Comparison of ENCODE assay signal across 9 cellular contexts in the genomic region with DNA sequence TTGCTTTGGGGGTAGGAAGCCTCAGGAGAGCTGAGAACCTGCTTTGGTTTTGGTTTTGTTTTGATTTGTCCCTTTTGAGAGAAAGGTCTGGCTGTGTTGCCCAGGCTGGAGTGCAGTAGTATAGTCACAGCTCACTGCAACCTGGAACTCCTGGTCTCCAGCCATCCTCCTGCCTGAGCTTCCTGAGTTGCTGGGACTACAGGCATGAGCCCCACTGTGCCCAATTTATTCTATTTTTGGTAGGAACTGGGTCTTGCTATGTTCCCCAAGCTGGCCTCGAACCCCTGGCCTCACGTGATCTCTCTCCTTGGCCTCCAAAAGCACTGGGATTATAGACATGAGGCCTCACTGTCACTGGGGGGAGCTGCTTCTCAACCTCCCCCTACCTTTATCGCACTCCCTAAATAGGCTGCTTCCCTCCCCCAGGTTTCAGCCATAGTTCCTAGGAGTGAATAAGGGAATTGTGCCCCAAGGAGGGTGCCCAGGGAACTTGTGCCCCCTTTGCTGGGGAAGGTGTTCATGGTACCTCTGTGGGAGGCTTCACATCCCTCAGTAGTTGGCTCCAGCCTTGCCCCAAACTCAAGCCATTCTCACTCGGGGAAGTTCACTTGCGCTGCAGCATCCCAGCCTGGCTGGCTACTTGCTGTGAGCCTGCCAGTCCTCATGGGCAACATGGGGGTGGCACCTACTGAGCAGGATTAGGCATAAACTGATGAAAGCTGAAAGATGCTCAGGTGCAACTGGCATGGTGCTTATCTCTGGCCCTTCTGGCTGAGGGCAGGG. TPM values are rescaled to one million over a fixed set of nuclear protein-coding genes. Genes with fewer than 3 reads are reported as not detected.
DNase-seq lines count a peak whose midpoint lies in the region; FAIRE-seq and TF ChIP-seq lines count a peak whose summit lies in the region.
"Not testable (repeated sequence)": the region's sequence is repeated elsewhere in the genome, so short reads cannot be mapped to it uniquely, and the experiment has no call there.
"Had no signal": no experiment of that assay in that cellular context is flagged by ENCODE, and none has a peak within 500 bp of the region (broad histone marks: within the 10 kb centered on the region; RNA-seq: fewer than 3 reads in every experiment).

No MANE protein-coding gene starts in this region.

- not testable (repeated sequence) for H2AFZ ChIP-seq in keratinocyte (ENCODE audit: control insufficient read depth, low read length)

- peak overlapping the region; percentile 50 for H3K27ac ChIP-seq in RWPE1
- H3K27ac ChIP-seq in keratinocyte (ENCODE audit: control insufficient read depth, insufficient read depth, low read length) = not testable (repeated sequence)

- not testable (repeated sequence) for H3K4me1 Mint-ChIP-seq in progenitor cell of endocrine pancreas (ENCODE audit: low read depth)

- peaks cover 14% of the 10 kb centered on the region for H3K4me1 ChIP-seq in keratinocyte (ENCODE audit: control insufficient read depth, extremely low read depth, insufficient read depth, low read length)

- not testable (repeated sequence) for H3K9me1 ChIP-seq in keratinocyte (ENCODE audit: control insufficient read depth, extremely low read depth, insufficient read depth, low read length)

- not testable (repeated sequence) for TF ChIP-seq CTCF in RWPE1 (conservative IDR thresholded peaks at IDR 0.05; ENCODE audit: low read depth); keratinocyte (optimal IDR thresholded peaks at IDR 0.05 in 1 of 3, IDR thresholded peaks at IDR 0.05 in 1 of 3, conservative IDR thresholded peaks at IDR 0.05 in 1 of 3; ENCODE audit: extremely low read depth in 1 of 3, insufficient read depth in 2 of 3, low read length in 3 of 3); progenitor cell of endocrine pancreas (IDR thresholded peaks at IDR 0.05; ENCODE audit: unreplicated experiment)

- not testable (repeated sequence) for H4K20me1 ChIP-seq in keratinocyte (ENCODE audit: control insufficient read depth, extremely low read depth, insufficient read depth, low read length)

- POLR2A ChIA-PET in RWPE1 (lab: Yijun Ruan, JAX; ENCODE audit: low non-redundant PET) = not testable (repeated sequence)

- not testable (repeated sequence) for H3K4me2 ChIP-seq in keratinocyte (ENCODE audit: control insufficient read depth, extremely low read depth, insufficient read depth, low read depth, low read length)

- not testable (repeated sequence) for H3K36me3 Mint-ChIP-seq in progenitor cell of endocrine pancreas (ENCODE audit: insufficient read depth)

- H3K27me3 ChIP-seq in keratinocyte (ENCODE audit: control insufficient read depth, extremely low read depth, insufficient read depth, low read length) = not testable (repeated sequence)

- dilution Hi-C loops in keratinocyte (cut with MboI; ENCODE audit: extremely low pct_ligation_motif_present, low sequenced_read_pairs) = not testable (repeated sequence)

- not testable (repeated sequence) for H3K9me3 ChIP-seq in keratinocyte (ENCODE audit: control insufficient read depth, low read depth, low read length)

- peak; percentile 44 for FAIRE-seq in keratinocyte (lab: Jason Lieb, UNC)

- not testable (repeated sequence) for DNase-seq in RWPE1 (ENCODE audit: low spot score); keratinocyte (ENCODE audit: low read depth, low spot score)
- DNase-seq in activated CD8-positive, alpha-beta memory T cell treated with anti-CD3 and anti-CD28 coated beads, Interleukin-2, amount 50 U/mL, for 48 hours = peak; percentile 45
- DNase-seq in mesenteric fat pad (ENCODE audit: low spot score) (peak; percentile 51), progenitor cell of endocrine pancreas (ENCODE audit: low spot score, unreplicated experiment) (peak; percentile 7)

- H3K79me2 ChIP-seq in keratinocyte (ENCODE audit: control insufficient read depth, insufficient read depth, low read length) = not testable (repeated sequence)

- H3K9me3 Mint-ChIP-seq in progenitor cell of endocrine pancreas (ENCODE audit: low read depth) = not testable (repeated sequence)

- H3K27me3 Mint-ChIP-seq in progenitor cell of endocrine pancreas = not testable (repeated sequence)

- not testable (repeated sequence) for H3K9ac ChIP-seq in keratinocyte (ENCODE audit: control insufficient read depth, extremely low read depth, insufficient read depth, low read length)

- H3K4me3 ChIP-seq in keratinocyte (ENCODE audit: control insufficient read depth in 2 of 3, extremely low read depth in 1 of 3, insufficient read depth in 2 of 3, low read depth in 1 of 3, low read length in 3 of 3) = not testable (repeated sequence)

- not testable (repeated sequence) for H3K36me3 ChIP-seq in keratinocyte (ENCODE audit: control insufficient read depth in 2 of 2, extremely low read depth in 1 of 2, insufficient read depth in 2 of 2, low read length in 2 of 2)

- not testable (repeated sequence) for H3K27ac Mint-ChIP-seq in progenitor cell of endocrine pancreas

- CTCF ChIA-PET in RWPE1 (lab: Yijun Ruan, JAX) = not testable (repeated sequence)

- not testable (repeated sequence) for H3K4me3 Mint-ChIP-seq in progenitor cell of endocrine pancreas (ENCODE audit: low read depth)

RNA-seq across cellular contexts. Expression of a gene that starts 18.1 kb away (rescaled TPM):
- polyA plus RNA-seq in keratinocyte = 6.9 to 13.6 TPM (median 7.7 TPM) in 3 replicates
- polyA plus RNA-seq in keratinocyte (2011; ENCODE audit: low read depth) = 6.0 TPM
- polyA plus RNA-seq in keratinocyte (2011; cell fraction: cytosol; rRNA removed) = 12.2 and 16.7 TPM in 2 replicates
- polyA plus RNA-seq in keratinocyte (2011; cell fraction: nucleus; rRNA removed) = 7.9 and 10.3 TPM in 2 replicates
- polyA plus RNA-seq in keratinocyte (2012; ENCODE audit: low replicate concordance) = 13.7 and 24.8 TPM in 2 replicates
- polyA minus RNA-seq in keratinocyte = 22.5 to 25.0 TPM (median 24.6 TPM) in 3 replicates
- 14.0 TPM for polyA minus RNA-seq in keratinocyte (2011; cell fraction: cytosol; rRNA and poly(A)+ RNA removed)
- polyA minus RNA-seq in keratinocyte (2011; cell fraction: nucleus; rRNA and poly(A)+ RNA removed) = 4.6 and 5.6 TPM in 2 replicates
- total RNA-seq in mesenteric fat pad (0.87 TPM), progenitor cell of endocrine pancreas (not detected in 2 replicates)

RNA-seq across cellular contexts. Expression of a gene that starts 18.7 kb away (rescaled TPM):
- 15.1 to 25.6 TPM (median 22.4 TPM) in 3 replicates for polyA plus RNA-seq in keratinocyte
- polyA plus RNA-seq in keratinocyte (2011; ENCODE audit: low read depth) = 18.1 TPM
- 17.9 and 29.8 TPM in 2 replicates for polyA plus RNA-seq in keratinocyte (2011; cell fraction: cytosol; rRNA removed)
- polyA plus RNA-seq in keratinocyte (2011; cell fraction: nucleus; rRNA removed) = 63.6 and 98.0 TPM in 2 replicates
- polyA plus RNA-seq in keratinocyte (2012; ENCODE audit: low replicate concordance) = 28.4 and 35.3 TPM in 2 replicates
- 25.7 to 126 TPM (median 28.5 TPM) in 3 replicates for polyA minus RNA-seq in keratinocyte
- polyA minus RNA-seq in keratinocyte (2011; cell fraction: cytosol; rRNA and poly(A)+ RNA removed) = 62.7 TPM
- 48.5 and 64.7 TPM in 2 replicates for polyA minus RNA-seq in keratinocyte (2011; cell fraction: nucleus; rRNA and poly(A)+ RNA removed)
- total RNA-seq in mesenteric fat pad = 35.0 TPM
- total RNA-seq in progenitor cell of endocrine pancreas = 38.2 and 55.6 TPM in 2 replicates

RNA-seq across cellular contexts. Expression of a gene that starts 33.4 kb away (rescaled TPM):
- polyA plus RNA-seq in keratinocyte = 0.98 to 1.6 TPM (median 1.1 TPM) in 3 replicates
- polyA plus RNA-seq in keratinocyte (2011; ENCODE audit: low read depth) = not detected
- polyA plus RNA-seq in keratinocyte (2011; cell fraction: cytosol; rRNA removed) = 0.83 and 1.2 TPM in 2 replicates
- 1.6 and 2.0 TPM in 2 replicates for polyA plus RNA-seq in keratinocyte (2011; cell fraction: nucleus; rRNA removed)
- polyA plus RNA-seq in keratinocyte (2012; ENCODE audit: low replicate concordance) = 0.76 and 0.88 TPM in 2 replicates
- polyA minus RNA-seq in keratinocyte = 0.13 to 0.73 TPM (median 0.48 TPM) in 3 replicates
- polyA minus RNA-seq in keratinocyte (2011; cell fraction: cytosol; rRNA and poly(A)+ RNA removed) = not detected
- 0.39 and 0.53 TPM in 2 replicates for polyA minus RNA-seq in keratinocyte (2011; cell fraction: nucleus; rRNA and poly(A)+ RNA removed)
- total RNA-seq in mesenteric fat pad = 3.7 TPM
- total RNA-seq in progenitor cell of endocrine pancreas = 7.4 and 10.7 TPM in 2 replicates
- total RNA-seq: B cell; Calu3; CD4-positive, alpha-beta T cell; CD8-positive, alpha-beta T cell had no signal
